In genomic region chr6:160198577-160199211, GRCh38 we compare ENCODE assay signal across 12 cellular contexts. TPM values are rescaled to one million over a fixed set of nuclear protein-coding genes. Genes with fewer than 3 reads are reported as not detected.
DNase-seq lines count a peak whose midpoint lies in the region; ATAC-seq, FAIRE-seq and TF ChIP-seq lines count a peak whose summit lies in the region.
"Had no signal": no experiment of that assay in that cellular context is flagged by ENCODE, and none has a peak within 500 bp of the region (broad histone marks: within the 10 kb centered on the region; RNA-seq: fewer than 3 reads in every experiment).

No MANE protein-coding gene starts in this region.

- H3K27ac ChIP-seq in A549 (peak overlapping the region; percentile 66 to 77), colonic mucosa (peak overlapping the region; percentile 79), ascending aorta (no peak overlapping the region)

- POLR2A ChIA-PET in A549 (lab: Yijun Ruan, JAX), result no interaction called here

- ATAC-seq in A549 (peak; percentile 68 to 80; a peak in 4 of 6 replicates), GM19452 (IDR thresholded peaks at IDR 0.05; ENCODE audit: unreplicated experiment) (peak; percentile 97), HG03097 (IDR thresholded peaks at IDR 0.05; ENCODE audit: low FRiP score, unreplicated experiment) (peak; percentile 99)
- no peak for ATAC-seq in stimulated activated naive B cell treated with anti-CD40 and anti-IgM and Interleukin-4, amounts not matched to agents 10 μg/mL and 1 μg/mL and 100 μg/mL, for 72 hours (replicated peaks)
- ATAC-seq in activated naive CD8-positive, alpha-beta T cell treated with anti-CD3 and anti-CD28 coated beads, Interleukin-2, amount 50 U/mL, for 24 hours, result no peak

- H3K27me3 ChIP-seq in colonic mucosa, result no peaks in the 10 kb centered on the region
- no peaks in the 10 kb centered on the region for H3K27me3 ChIP-seq in ascending aorta

- intact Hi-C loops in colonic mucosa (cut with DNase I), result no loop called here
- intact Hi-C loops in ascending aorta (cut with DNase I), result no loop called here

- H3K4me3 Mint-ChIP-seq in stimulated activated naive B cell treated with anti-CD40 and anti-IgM and Interleukin-4, amounts not matched to agents 10 μg/mL and 1 μg/mL and 100 μg/mL, for 72 hours, result no peak overlapping the region
- H3K4me3 Mint-ChIP-seq in activated naive CD8-positive, alpha-beta T cell treated with anti-CD3 and anti-CD28 coated beads, Interleukin-2, amount 50 U/mL, for 24 hours, result no peak overlapping the region
- H3K4me3 Mint-ChIP-seq: dendritic cell treated with granulocyte-macrophage colony-stimulating factor and Interleukin-4, amounts not matched to agents 40 ng/mL and 50 ng/mL, for 4 days had no signal

- H3K27me3 Mint-ChIP-seq in stimulated activated naive B cell treated with anti-CD40 and anti-IgM and Interleukin-4, amounts not matched to agents 10 μg/mL and 1 μg/mL and 100 μg/mL, for 72 hours, result peaks cover 12 to 29% of the 10 kb centered on the region in 2 donors
- H3K27me3 Mint-ChIP-seq in activated naive CD8-positive, alpha-beta T cell treated with anti-CD3 and anti-CD28 coated beads, Interleukin-2, amount 50 U/mL, for 24 hours, result peaks cover 6% of the 10 kb centered on the region
- H3K27me3 Mint-ChIP-seq: dendritic cell treated with granulocyte-macrophage colony-stimulating factor and Interleukin-4, amounts not matched to agents 40 ng/mL and 50 ng/mL, for 4 days had no signal

- TF ChIP-seq EP300 in A549 (IDR thresholded peaks at IDR 0.05), result no peak

- no peaks in the 10 kb centered on the region for H3K4me1 Mint-ChIP-seq in stimulated activated naive B cell treated with anti-CD40 and anti-IgM and Interleukin-4, amounts not matched to agents 10 μg/mL and 1 μg/mL and 100 μg/mL, for 72 hours
- H3K4me1 Mint-ChIP-seq in activated naive CD8-positive, alpha-beta T cell treated with anti-CD3 and anti-CD28 coated beads, Interleukin-2, amount 50 U/mL, for 24 hours, result no peaks in the 10 kb centered on the region

- peak overlapping the region; percentile 74 for H3K4me2 ChIP-seq in A549

- peaks cover 15% of the 10 kb centered on the region; the same call in 2 of the 3 replicates for H3K4me1 ChIP-seq in A549
- no peaks in the 10 kb centered on the region for H3K4me1 ChIP-seq in colonic mucosa
- H3K4me1 ChIP-seq in ascending aorta, result peaks cover 0 to 11% of the 10 kb centered on the region in 2 donors

- H3K9me3 Mint-ChIP-seq in stimulated activated naive B cell treated with anti-CD40 and anti-IgM and Interleukin-4, amounts not matched to agents 10 μg/mL and 1 μg/mL and 100 μg/mL, for 72 hours, result peaks cover 11 to 14% of the 10 kb centered on the region in 2 donors
- H3K9me3 Mint-ChIP-seq in activated naive CD8-positive, alpha-beta T cell treated with anti-CD3 and anti-CD28 coated beads, Interleukin-2, amount 50 U/mL, for 24 hours, result peaks cover 23% of the 10 kb centered on the region

- 1% methylated on average over 3 of the region's 3 CpGs for WGBS in A549 (ENCODE audit: missing lambda C conversion rate)

- CTCF ChIA-PET in A549 (lab: Yijun Ruan, JAX), result no interaction called here

- H3K4me3 ChIP-seq in A549 (no peak overlapping the region), colonic mucosa (no peak overlapping the region), ascending aorta (no peak overlapping the region)

- no peak overlapping the region for H3K27ac Mint-ChIP-seq in stimulated activated naive B cell treated with anti-CD40 and anti-IgM and Interleukin-4, amounts not matched to agents 10 μg/mL and 1 μg/mL and 100 μg/mL, for 72 hours
- H3K27ac Mint-ChIP-seq in activated naive CD8-positive, alpha-beta T cell treated with anti-CD3 and anti-CD28 coated beads, Interleukin-2, amount 50 U/mL, for 24 hours, result no peak overlapping the region
- H3K27ac Mint-ChIP-seq: dendritic cell treated with granulocyte-macrophage colony-stimulating factor and Interleukin-4, amounts not matched to agents 40 ng/mL and 50 ng/mL, for 4 days had no signal

- no peaks in the 10 kb centered on the region for H3K36me3 ChIP-seq in colonic mucosa
- H3K36me3 ChIP-seq in ascending aorta, result no peaks in the 10 kb centered on the region

- no peak for TF ChIP-seq RAD21 in A549 (conservative IDR thresholded peaks at IDR 0.05 in 1 of 2, IDR thresholded peaks at IDR 0.05 in 1 of 2)

- no peak overlapping the region for H3K9ac ChIP-seq in colonic mucosa (ENCODE audit: low read depth in 2 of 2, low read length in 2 of 2)

- H3K9me3 ChIP-seq in A549 (peaks cover 11% of the 10 kb centered on the region; the same call in 1 of the 3 replicates), colonic mucosa (no peaks in the 10 kb centered on the region), ascending aorta (peaks cover 10 to 19% of the 10 kb centered on the region in 2 donors)

- no peak for FAIRE-seq in A549 (lab: Jason Lieb, UNC)
- FAIRE-seq: A204.1 had no signal

- DNase-seq in A549 (ENCODE audit: low read depth in 1 of 2, low spot score in 1 of 2), result peak in 1 of 2 experiments; percentile 30
- DNase-seq in colonic mucosa, result peak; percentile 50
- DNase-seq in stimulated activated naive B cell treated with anti-CD40 and anti-IgM and Interleukin-4, amounts not matched to agents 10 μg/mL and 1 μg/mL and 100 μg/mL, for 72 hours, result no peak
- DNase-seq in ascending aorta (ENCODE audit: low spot score in 2 of 2), result no peak
- no peak for DNase-seq in superior temporal gyrus (ENCODE audit: extremely low spot score)
- no peak for DNase-seq in activated naive CD8-positive, alpha-beta T cell treated with anti-CD3 and anti-CD28 coated beads, Interleukin-2, amount 50 U/mL, for 24 hours
- DNase-seq: NCI-H524, nucleus accumbens had no signal

- no peaks in the 10 kb centered on the region for H3K36me3 Mint-ChIP-seq in stimulated activated naive B cell treated with anti-CD40 and anti-IgM and Interleukin-4, amounts not matched to agents 10 μg/mL and 1 μg/mL and 100 μg/mL, for 72 hours
- H3K36me3 Mint-ChIP-seq in activated naive CD8-positive, alpha-beta T cell treated with anti-CD3 and anti-CD28 coated beads, Interleukin-2, amount 50 U/mL, for 24 hours (ENCODE audit: low read depth), result no peaks in the 10 kb centered on the region

- TF ChIP-seq POLR2A in A549 (IDR thresholded peaks at IDR 0.05; ENCODE audit: low read length), result no peak

- TF ChIP-seq CTCF in A549 (IDR thresholded peaks at IDR 0.05) (no peak), colonic mucosa (IDR thresholded peaks at IDR 0.05) (no peak), ascending aorta (IDR thresholded peaks at IDR 0.05) (no peak)

TF ChIP-seq in A549, 52 proteins besides CTCF, POLR2A, EP300 and RAD21:
- no peak for TF ChIP-seq HEYL (CRISPR knock-in tag; IDR thresholded peaks at IDR 0.05)
- TF ChIP-seq USF2 (IDR thresholded peaks at IDR 0.05), result no peak
- TF ChIP-seq TFCP2L1 (CRISPR knock-in tag; IDR thresholded peaks at IDR 0.05), result no peak

RNA-seq across cellular contexts. Expression of gene SLC22A2, which starts 59.9 kb away (rescaled TPM):
- polyA plus RNA-seq in A549 (2011; rRNA removed), result not detected in 2 replicates
- 0.03 TPM in 1 of 2 replicates, not detected in the other for polyA plus RNA-seq in A549 (2012; cell fraction: cytosol; rRNA removed)
- not detected in 2 replicates for polyA plus RNA-seq in A549 (2012; cell fraction: nucleus; rRNA removed)
- polyA plus RNA-seq in A549 (2017; fragmentation: RNase III; extraction: RNeasy Plus Mini Kit Qiagen cat#74134 plus additional on column Dnase treatment), result 0.04 TPM in 1 of 3 replicates, not detected in the others
- not detected in 2 replicates for polyA minus RNA-seq in A549 (2011; rRNA and poly(A)+ RNA removed)
- total RNA-seq in colonic mucosa, result not detected
- not detected for total RNA-seq in ascending aorta

Comparison
In these comparisons a context has a peak if more than half of its experiments do, and no peak if none do; other contexts are left out.
1. ATAC-seq: peak in A549 (2 of 2), GM19452 (single experiment) and HG03097 (single experiment); none in stimulated activated naive B cell treated with anti-CD40 and anti-IgM and Interleukin-4, amounts not matched to agents 10 μg/mL and 1 μg/mL and 100 μg/mL, for 72 hours (0 of 2) and activated naive CD8-positive, alpha-beta T cell treated with anti-CD3 and anti-CD28 coated beads, Interleukin-2, amount 50 U/mL, for 24 hours (single experiment).
2. H3K27ac ChIP-seq: peak in A549 (2 of 2) and colonic mucosa (single experiment); none in ascending aorta (0 of 2).